In the genomic region with DNA sequence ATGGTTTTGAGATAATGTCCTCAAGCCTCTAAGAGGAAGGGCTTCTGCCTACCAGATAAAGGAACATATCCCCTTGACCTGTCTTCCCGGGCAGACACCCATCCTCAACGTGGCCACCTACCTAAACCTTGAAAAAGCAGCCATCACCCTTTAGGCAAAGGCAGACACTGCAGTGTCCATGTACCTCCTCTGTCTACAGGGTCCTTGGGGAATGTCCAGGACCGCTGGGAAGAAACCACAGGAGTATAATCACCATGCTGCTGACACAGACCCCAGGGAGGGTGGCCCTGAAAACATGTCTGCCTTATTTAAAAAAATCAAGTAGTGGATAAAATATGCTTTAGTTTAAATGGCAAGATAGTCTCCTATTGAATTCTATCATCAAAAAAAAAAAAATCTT, we compare ENCODE assay signal across 14 cellular contexts. TPM values are rescaled to one million over a fixed set of nuclear protein-coding genes. Genes with fewer than 3 reads are reported as not detected.
DNase-seq lines count a peak whose midpoint lies in the region; TF ChIP-seq lines count a peak whose summit lies in the region.
"Had no signal": no experiment of that assay in that cellular context is flagged by ENCODE, and none has a peak within 500 bp of the region (broad histone marks: within the 10 kb centered on the region; RNA-seq: fewer than 3 reads in every experiment).

No MANE protein-coding gene starts in this region.

- peaks cover 19% of the 10 kb centered on the region for H3K36me3 Mint-ChIP-seq in neural crest cell (ENCODE audit: low read depth)
- H3K36me3 Mint-ChIP-seq in activated T-helper 2 cell treated with anti-CD3 and anti-CD28 coated beads, Interferon-gamma antibody, Interleukin-2, Interleukin-4, amounts not matched to agents 10 μg/mL and 5 μg/mL and 100 μg/mL, durations not matched to agents 14 hours and 24 hours and 36 hours (ENCODE audit: low read depth) = peaks cover 24% of the 10 kb centered on the region

- intact Hi-C loops in esophagus muscularis mucosa (cut with DNase I) = no loop called here
- intact Hi-C loops in activated T-helper 2 cell treated with anti-CD3 and anti-CD28 coated beads, Interferon-gamma antibody, Interleukin-2, Interleukin-4, amounts not matched to agents 10 μg/mL and 5 μg/mL and 100 μg/mL, durations not matched to agents 14 hours and 24 hours and 36 hours (cut with micrococcal nuclease) = no loop called here

- TF ChIP-seq EP300 in esophagus muscularis mucosa (IDR thresholded peaks at IDR 0.05) = no peak

- H3K27me3 ChIP-seq in AG04450 (ENCODE audit: control insufficient read depth, insufficient read depth, low read length) (no peaks in the 10 kb centered on the region), SJSA1 (replicated peaks) (no peaks in the 10 kb centered on the region), esophagus muscularis mucosa (no peaks in the 10 kb centered on the region), MG63 (no peaks in the 10 kb centered on the region)
- H3K27me3 ChIP-seq: spleen had no signal

- 0 out of 2 replicates have a peak overlapping the region, but pooled peaks have one; percentile 10 for H3K4me3 ChIP-seq in AG04450 (ENCODE audit: low read depth, low read length)
- no peak overlapping the region for H3K4me3 ChIP-seq in SJSA1
- H3K4me3 ChIP-seq in esophagus muscularis mucosa = no peak overlapping the region
- no peak overlapping the region for H3K4me3 ChIP-seq in MG63
- H3K4me3 ChIP-seq: GM23338, spleen had no signal

- TF ChIP-seq CTCF in AG04450 (IDR thresholded peaks at IDR 0.05; ENCODE audit: low read depth, low read length) (no peak), esophagus muscularis mucosa (IDR thresholded peaks at IDR 0.05) (no peak), neural crest cell (conservative IDR thresholded peaks at IDR 0.05) (no peak)

- H3K9me3 ChIP-seq in AG04450 (ENCODE audit: control insufficient read depth, insufficient read depth, low read length) (no peaks in the 10 kb centered on the region), SJSA1 (replicated peaks) (no peaks in the 10 kb centered on the region), esophagus muscularis mucosa (no peaks in the 10 kb centered on the region), MG63 (no peaks in the 10 kb centered on the region)
- H3K9me3 ChIP-seq: spleen had no signal

- peaks cover 78% of the 10 kb centered on the region for H3K36me3 ChIP-seq in SJSA1
- H3K36me3 ChIP-seq in esophagus muscularis mucosa = peaks cover 0 to 10% (median 3%) of the 10 kb centered on the region in 4 donors
- H3K36me3 ChIP-seq in MG63 = peaks cover 32% of the 10 kb centered on the region
- H3K36me3 ChIP-seq: spleen had no signal

- 73% methylated on average over 3 of the region's 3 CpGs for WGBS in esophagus muscularis mucosa

- H3K27ac ChIP-seq in AG04450 (ENCODE audit: low read depth, low read length) (peak overlapping the region; percentile 89), SJSA1 (peak overlapping the region; percentile 97), esophagus muscularis mucosa (replicated peaks in 1 of 4) (peak overlapping the region; percentile 36 to 71 (median 69))

- TF ChIP-seq POLR2A in esophagus muscularis mucosa (IDR thresholded peaks at IDR 0.05; ENCODE audit: low read depth) = no peak

- H3K27ac Mint-ChIP-seq in neural crest cell (ENCODE audit: unreplicated experiment) = peak overlapping the region; percentile 77
- H3K27ac Mint-ChIP-seq in activated T-helper 2 cell treated with anti-CD3 and anti-CD28 coated beads, Interferon-gamma antibody, Interleukin-2, Interleukin-4, amounts not matched to agents 10 μg/mL and 5 μg/mL and 100 μg/mL, durations not matched to agents 14 hours and 24 hours and 36 hours = no peak overlapping the region
- H3K27ac Mint-ChIP-seq: activated naive CD4-positive, alpha-beta T cell treated with anti-CD3 and anti-CD28 coated beads for 36 hours; GM23338 had no signal

- DNase-seq in AG04450 (ENCODE audit: low read depth, low spot score) = no peak
- DNase-seq in SJSA1 (ENCODE audit: low read depth in 1 of 2, low spot score in 2 of 2) = no peak
- DNase-seq in esophagus muscularis mucosa (ENCODE audit: extremely low spot score) = no peak
- no peak for DNase-seq in neural crest cell (ENCODE audit: low read depth, low spot score)
- no peak for DNase-seq in DMS53 (lab: John Stamatoyannopoulos, UW)
- DNase-seq in HEK293T (ENCODE audit: extremely low spot score) = no peak
- DNase-seq in MG63 = no peak
- DNase-seq in activated T-helper 2 cell treated with anti-CD3 and anti-CD28 coated beads, Interferon-gamma antibody, Interleukin-2, Interleukin-4, amounts not matched to agents 10 μg/mL and 5 μg/mL and 100 μg/mL, durations not matched to agents 14 hours and 24 hours and 36 hours (ENCODE audit: low spot score) = no peak
- DNase-seq: activated naive CD4-positive, alpha-beta T cell treated with anti-CD3 and anti-CD28 coated beads for 36 hours; cerebellar nuclear complex; DMS 273 treated with DMSO at 0.1 percent for 48 hours; NCI-H1048; spleen had no signal

- H3K4me1 Mint-ChIP-seq in neural crest cell = peaks cover 85% of the 10 kb centered on the region
- peaks cover 23% of the 10 kb centered on the region for H3K4me1 Mint-ChIP-seq in activated T-helper 2 cell treated with anti-CD3 and anti-CD28 coated beads, Interferon-gamma antibody, Interleukin-2, Interleukin-4, amounts not matched to agents 10 μg/mL and 5 μg/mL and 100 μg/mL, durations not matched to agents 14 hours and 24 hours and 36 hours (ENCODE audit: low read depth)

- POLR2A ChIA-PET in AG04450 (lab: Yijun Ruan, JAX) (interaction anchor here (1.0 kb wide), 1 partner anchor 14 kb away, joined by 3 read pairs; no protein-coding TSS in a partner anchor), HEK293T (lab: Yijun Ruan, JAX) (no interaction called here)

- H3K4me3 Mint-ChIP-seq in neural crest cell = peak overlapping the region; percentile 78
- no peak overlapping the region for H3K4me3 Mint-ChIP-seq in activated T-helper 2 cell treated with anti-CD3 and anti-CD28 coated beads, Interferon-gamma antibody, Interleukin-2, Interleukin-4, amounts not matched to agents 10 μg/mL and 5 μg/mL and 100 μg/mL, durations not matched to agents 14 hours and 24 hours and 36 hours (ENCODE audit: low read depth)
- H3K4me3 Mint-ChIP-seq: activated naive CD4-positive, alpha-beta T cell treated with anti-CD3 and anti-CD28 coated beads for 36 hours; GM23338 had no signal

- H3K4me1 ChIP-seq in SJSA1 (replicated peaks) (peaks cover 81% of the 10 kb centered on the region), esophagus muscularis mucosa (peaks cover 71 to 90% (median 80%) of the 10 kb centered on the region in 4 donors)

- CTCF ChIA-PET in AG04450 (lab: Charles Lee) = interaction anchor here (0.9 kb wide), 1 partner anchor 36 kb away, joined by 5 read pairs; no protein-coding TSS in a partner anchor
- CTCF ChIA-PET in HEK293T (lab: Yijun Ruan, JAX) = no interaction called here

- no peaks in the 10 kb centered on the region for H3K9me3 Mint-ChIP-seq in neural crest cell
- no peaks in the 10 kb centered on the region for H3K9me3 Mint-ChIP-seq in activated T-helper 2 cell treated with anti-CD3 and anti-CD28 coated beads, Interferon-gamma antibody, Interleukin-2, Interleukin-4, amounts not matched to agents 10 μg/mL and 5 μg/mL and 100 μg/mL, durations not matched to agents 14 hours and 24 hours and 36 hours
- H3K9me3 Mint-ChIP-seq: activated naive CD4-positive, alpha-beta T cell treated with anti-CD3 and anti-CD28 coated beads for 36 hours had no signal

- H3K27me3 Mint-ChIP-seq in neural crest cell (ENCODE audit: low read depth) = no peaks in the 10 kb centered on the region
- no peaks in the 10 kb centered on the region for H3K27me3 Mint-ChIP-seq in activated T-helper 2 cell treated with anti-CD3 and anti-CD28 coated beads, Interferon-gamma antibody, Interleukin-2, Interleukin-4, amounts not matched to agents 10 μg/mL and 5 μg/mL and 100 μg/mL, durations not matched to agents 14 hours and 24 hours and 36 hours (ENCODE audit: low read depth)

TF ChIP-seq in HEK293T, 16 proteins besides CTCF, POLR2A, EP300 and RAD21:
- no peak for TF ChIP-seq FOXK2 (IDR thresholded peaks at IDR 0.05)
- no peak for TF ChIP-seq FOXA1 (IDR thresholded peaks at IDR 0.05)
- TF ChIP-seq ELF4 (IDR thresholded peaks at IDR 0.05) = no peak
- TF ChIP-seq HDGF (IDR thresholded peaks at IDR 0.05; ENCODE audit: borderline replicate concordance) = no peak
- TF ChIP-seq, protein P1, sequence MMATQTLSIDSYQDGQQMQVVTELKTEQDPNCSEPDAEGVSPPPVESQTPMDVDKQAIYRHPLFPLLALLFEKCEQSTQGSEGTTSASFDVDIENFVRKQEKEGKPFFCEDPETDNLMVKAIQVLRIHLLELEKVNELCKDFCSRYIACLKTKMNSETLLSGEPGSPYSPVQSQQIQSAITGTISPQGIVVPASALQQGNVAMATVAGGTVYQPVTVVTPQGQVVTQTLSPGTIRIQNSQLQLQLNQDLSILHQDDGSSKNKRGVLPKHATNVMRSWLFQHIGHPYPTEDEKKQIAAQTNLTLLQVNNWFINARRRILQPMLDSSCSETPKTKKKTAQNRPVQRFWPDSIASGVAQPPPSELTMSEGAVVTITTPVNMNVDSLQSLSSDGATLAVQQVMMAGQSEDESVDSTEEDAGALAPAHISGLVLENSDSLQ (IDR thresholded peaks at IDR 0.05) = no peak
- TF ChIP-seq TARDBP (IDR thresholded peaks at IDR 0.05) = no peak
- no peak for TF ChIP-seq ARNT (IDR thresholded peaks at IDR 0.05)
- no peak for TF ChIP-seq ZNF384 (IDR thresholded peaks at IDR 0.05)
- no peak for TF ChIP-seq CTBP1 (IDR thresholded peaks at IDR 0.05; ENCODE audit: borderline replicate concordance)
- no peak for TF ChIP-seq L3MBTL2 (conservative IDR thresholded peaks at IDR 0.05)
- TF ChIP-seq FOXM1 (IDR thresholded peaks at IDR 0.05; ENCODE audit: borderline replicate concordance) = no peak
- no peak for TF ChIP-seq SP1 (IDR thresholded peaks at IDR 0.05)
- no peak for TF ChIP-seq BHLHE40 (IDR thresholded peaks at IDR 0.05; ENCODE audit: borderline replicate concordance)
- no peak for TF ChIP-seq NFRKB (IDR thresholded peaks at IDR 0.05)
- no peak for TF ChIP-seq LEF1 (IDR thresholded peaks at IDR 0.05; ENCODE audit: borderline replicate concordance)
- TF ChIP-seq SUZ12 (IDR thresholded peaks at IDR 0.05) = no peak

RNA-seq across cellular contexts. Expression of a gene that starts 16.6 kb away (rescaled TPM):
- 20.6 and 24.9 TPM in 2 replicates for polyA plus RNA-seq in AG04450 (2011; rRNA removed)
- polyA minus RNA-seq in AG04450 (2011; rRNA and poly(A)+ RNA removed) = 23.1 and 29.7 TPM in 2 replicates
- 49.5 and 50.4 TPM in 2 replicates for total RNA-seq in SJSA1 (2014; rRNA removed; shearing (Covaris generic))
- total RNA-seq in esophagus muscularis mucosa = 10 to 100 TPM; 20.2 to 47.2 (median 32.3) TPM
- 38.5 and 41.6 TPM in 2 replicates for total RNA-seq in neural crest cell
- total RNA-seq in MG63 (2014; rRNA removed; shearing (Covaris generic); ENCODE audit: low replicate concordance) = 21.2 and 26.0 TPM in 2 replicates
- total RNA-seq in activated T-helper 2 cell treated with anti-CD3 and anti-CD28 coated beads, Interferon-gamma antibody, Interleukin-2, Interleukin-4, amounts not matched to agents 10 μg/mL and 5 μg/mL and 100 μg/mL, durations not matched to agents 14 hours and 24 hours and 36 hours = 8.1 and 9.4 TPM in 2 replicates
